ENCODE assay signal across 8 cellular contexts in the genomic region with DNA sequence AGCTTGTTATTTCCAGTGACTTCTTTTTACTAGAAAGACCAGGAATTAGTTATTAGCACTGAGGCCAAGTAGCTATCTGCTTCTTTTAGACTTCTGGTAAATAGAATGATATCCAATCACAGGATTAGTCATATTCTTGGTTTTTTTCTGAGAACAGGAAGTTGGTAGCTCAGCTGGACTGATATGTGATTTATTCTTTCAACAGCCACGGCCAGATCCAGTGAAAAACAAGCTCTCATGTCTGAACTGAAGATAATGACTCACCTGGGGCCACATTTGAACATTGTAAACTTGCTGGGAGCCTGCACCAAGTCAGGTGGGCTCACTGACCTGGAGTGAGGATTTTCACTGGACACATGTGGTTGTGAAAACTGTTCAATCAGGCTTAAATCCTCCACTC. TPM values are rescaled to one million over a fixed set of nuclear protein-coding genes. Genes with fewer than 3 reads are reported as not detected.
DNase-seq lines count a peak whose midpoint lies in the region; ATAC-seq lines count a peak whose summit lies in the region.

No MANE protein-coding gene starts in this region.

- H3K4me3 Mint-ChIP-seq in activated T-helper 1 cell treated with anti-CD3 and anti-CD28 coated beads, Interleukin-12 subunit alpha, Interleukin-12 subunit beta, Interleukin-2, Interleukin-4 antibody, amounts not matched to agents 30 ng/mL and 10 ng/mL and 1 ng/mL, durations not matched to agents 14 hours and 24 hours and 36 hours: peak overlapping the region; percentile 40

- no peak overlapping the region for H3K27ac Mint-ChIP-seq in activated T-helper 1 cell treated with anti-CD3 and anti-CD28 coated beads, Interleukin-12 subunit alpha, Interleukin-12 subunit beta, Interleukin-2, Interleukin-4 antibody, amounts not matched to agents 30 ng/mL and 10 ng/mL and 1 ng/mL, durations not matched to agents 14 hours and 24 hours and 36 hours

- ATAC-seq in GM18511 (IDR thresholded peaks at IDR 0.05; ENCODE audit: unreplicated experiment): peak; percentile 80
- peak; percentile 52 for ATAC-seq in HG02885 (IDR thresholded peaks at IDR 0.05; ENCODE audit: poor library complexity, unreplicated experiment)

- intact Hi-C loops in activated T-helper 1 cell treated with anti-CD3 and anti-CD28 coated beads, Interleukin-12 subunit alpha, Interleukin-12 subunit beta, Interleukin-2, Interleukin-4 antibody, amounts not matched to agents 30 ng/mL and 10 ng/mL and 1 ng/mL, durations not matched to agents 14 hours and 24 hours and 36 hours (cut with micrococcal nuclease): no loop called here

- H3K36me3 ChIP-seq in mesodermal cell (ENCODE audit: control insufficient read depth, insufficient read depth, low read length): peaks cover 93% of the 10 kb centered on the region

- peak overlapping the region; percentile 37 for H3K27ac ChIP-seq in mesodermal cell (ENCODE audit: low read depth, low read length, severe bottlenecking)

- H3K9me3 Mint-ChIP-seq in activated T-helper 1 cell treated with anti-CD3 and anti-CD28 coated beads, Interleukin-12 subunit alpha, Interleukin-12 subunit beta, Interleukin-2, Interleukin-4 antibody, amounts not matched to agents 30 ng/mL and 10 ng/mL and 1 ng/mL, durations not matched to agents 14 hours and 24 hours and 36 hours: peaks cover 13% of the 10 kb centered on the region

- H3K9me3 ChIP-seq in mesodermal cell (ENCODE audit: control insufficient read depth, low read length): peaks cover 10% of the 10 kb centered on the region

- H3K4me1 Mint-ChIP-seq in activated T-helper 1 cell treated with anti-CD3 and anti-CD28 coated beads, Interleukin-12 subunit alpha, Interleukin-12 subunit beta, Interleukin-2, Interleukin-4 antibody, amounts not matched to agents 30 ng/mL and 10 ng/mL and 1 ng/mL, durations not matched to agents 14 hours and 24 hours and 36 hours (ENCODE audit: low read depth): peaks cover 32% of the 10 kb centered on the region

- H3K4me3 ChIP-seq in mesodermal cell (ENCODE audit: extremely low read depth, insufficient read depth, low read length, poor library complexity, severe bottlenecking): no peak overlapping the region

- H3K4me1 ChIP-seq in mesodermal cell (ENCODE audit: control insufficient read depth, insufficient read depth, low read length, poor library complexity, severe bottlenecking): peaks cover 4% of the 10 kb centered on the region

- peak; percentile 1 for DNase-seq in activated T-helper 1 cell treated with anti-CD3 and anti-CD28 coated beads, Interleukin-12 subunit alpha, Interleukin-12 subunit beta, Interleukin-2, Interleukin-4 antibody, amounts not matched to agents 30 ng/mL and 10 ng/mL and 1 ng/mL, durations not matched to agents 14 hours and 24 hours and 36 hours (ENCODE audit: low spot score)
- no peak for DNase-seq in SW 1271 (lab: John Stamatoyannopoulos, UW)
- DNase-seq in pons (ENCODE audit: low spot score): no peak
- DNase-seq in NCI-H1092 treated with DMSO at 0.1 percent for 48 hours (lab: John Stamatoyannopoulos, UW): no peak
- DNase-seq in activated CD4-positive, CD25-positive, alpha-beta regulatory T cell (lab: John Stamatoyannopoulos, UW): no peak

- WGBS in mesodermal cell (ENCODE audit: insufficient coverage in 2 of 2), 2 experiments: 69 to 75% methylated on average over 1 of the region's 1 CpG

- H3K36me3 Mint-ChIP-seq in activated T-helper 1 cell treated with anti-CD3 and anti-CD28 coated beads, Interleukin-12 subunit alpha, Interleukin-12 subunit beta, Interleukin-2, Interleukin-4 antibody, amounts not matched to agents 30 ng/mL and 10 ng/mL and 1 ng/mL, durations not matched to agents 14 hours and 24 hours and 36 hours (ENCODE audit: low read depth): peaks cover 5% of the 10 kb centered on the region

- peaks cover 3% of the 10 kb centered on the region for H3K27me3 Mint-ChIP-seq in activated T-helper 1 cell treated with anti-CD3 and anti-CD28 coated beads, Interleukin-12 subunit alpha, Interleukin-12 subunit beta, Interleukin-2, Interleukin-4 antibody, amounts not matched to agents 30 ng/mL and 10 ng/mL and 1 ng/mL, durations not matched to agents 14 hours and 24 hours and 36 hours (ENCODE audit: insufficient read depth)

RNA-seq across cellular contexts. Expression of a gene that starts 48.6 kb away (rescaled TPM):
- total RNA-seq in activated T-helper 1 cell treated with anti-CD3 and anti-CD28 coated beads, Interleukin-12 subunit alpha, Interleukin-12 subunit beta, Interleukin-2, Interleukin-4 antibody, amounts not matched to agents 30 ng/mL and 10 ng/mL and 1 ng/mL, durations not matched to agents 14 hours and 24 hours and 36 hours: 0.24 and 0.47 TPM in 2 replicates
- 55.4 TPM for polyA plus RNA-seq in mesodermal cell (2013, experiment 1 of 2)
- 66.1 TPM for polyA plus RNA-seq in mesodermal cell (2013, experiment 2 of 2)
